ENCODE assay signal across 1 cellular context in the genomic region with DNA sequence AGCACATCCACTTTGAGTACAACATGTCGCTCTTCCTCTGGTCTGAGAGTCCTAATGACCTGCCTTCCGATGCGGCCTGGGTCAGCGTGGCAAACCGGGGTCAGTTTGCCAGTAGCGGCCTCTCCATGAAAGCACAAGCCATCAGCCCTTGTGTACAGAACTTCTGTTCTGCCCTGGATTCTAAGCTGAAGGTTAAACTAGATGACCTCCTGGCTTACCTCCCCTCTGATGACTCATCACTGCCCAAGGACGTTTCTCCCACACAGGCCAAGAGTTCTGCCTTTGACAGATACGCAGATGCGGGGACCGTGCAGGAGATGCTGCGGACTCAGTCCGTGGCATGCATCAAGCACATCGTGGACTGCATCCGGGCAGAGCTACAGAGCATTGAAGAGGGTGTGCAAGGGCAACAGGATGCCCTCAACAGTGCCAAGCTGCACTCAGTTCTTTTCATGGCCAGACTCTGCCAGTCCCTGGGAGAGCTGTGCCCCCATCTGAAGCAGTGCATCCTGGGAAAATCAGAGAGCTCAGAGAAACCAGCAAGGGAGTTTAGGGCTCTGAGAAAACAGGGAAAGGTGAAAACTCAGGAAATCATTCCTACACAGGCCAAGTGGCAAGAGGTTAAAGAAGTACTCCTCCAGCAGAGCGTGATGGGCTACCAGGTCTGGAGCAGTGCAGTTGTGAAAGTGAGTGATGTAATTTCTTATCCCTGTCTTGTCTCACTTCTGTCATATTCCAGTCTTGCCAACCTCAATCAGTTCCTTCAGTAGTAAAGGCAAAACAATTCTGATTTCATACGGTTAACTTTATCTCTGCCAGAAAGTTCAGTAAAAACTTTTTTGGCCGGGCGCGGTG.
A peak's percentile ranks its signal among the peaks of the same experiment; 100 is the strongest.
TF ChIP-seq lines count a peak whose summit lies in the region.

No MANE protein-coding gene starts in this region.

TF ChIP-seq in HepG2, 621 proteins besides CTCF, POLR2A, EP300 and RAD21 (continued from another document and continues in another):
- TF ChIP-seq, protein P1, sequence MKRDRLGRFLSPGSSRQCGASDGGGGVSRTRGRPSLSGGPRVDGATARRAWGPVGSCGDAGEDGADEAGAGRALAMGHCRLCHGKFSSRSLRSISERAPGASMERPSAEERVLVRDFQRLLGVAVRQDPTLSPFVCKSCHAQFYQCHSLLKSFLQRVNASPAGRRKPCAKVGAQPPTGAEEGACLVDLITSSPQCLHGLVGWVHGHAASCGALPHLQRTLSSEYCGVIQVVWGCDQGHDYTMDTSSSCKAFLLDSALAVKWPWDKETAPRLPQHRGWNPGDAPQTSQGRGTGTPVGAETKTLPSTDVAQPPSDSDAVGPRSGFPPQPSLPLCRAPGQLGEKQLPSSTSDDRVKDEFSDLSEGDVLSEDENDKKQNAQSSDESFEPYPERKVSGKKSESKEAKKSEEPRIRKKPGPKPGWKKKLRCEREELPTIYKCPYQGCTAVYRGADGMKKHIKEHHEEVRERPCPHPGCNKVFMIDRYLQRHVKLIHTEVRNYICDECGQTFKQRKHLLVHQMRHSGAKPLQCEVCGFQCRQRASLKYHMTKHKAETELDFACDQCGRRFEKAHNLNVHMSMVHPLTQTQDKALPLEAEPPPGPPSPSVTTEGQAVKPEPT (CRISPR knock-in tag; IDR thresholded peaks at IDR 0.05; ENCODE audit: low read depth): 0 out of 2 replicates have a peak, but pooled peaks have one; percentile 30
- TF ChIP-seq, protein P2, sequence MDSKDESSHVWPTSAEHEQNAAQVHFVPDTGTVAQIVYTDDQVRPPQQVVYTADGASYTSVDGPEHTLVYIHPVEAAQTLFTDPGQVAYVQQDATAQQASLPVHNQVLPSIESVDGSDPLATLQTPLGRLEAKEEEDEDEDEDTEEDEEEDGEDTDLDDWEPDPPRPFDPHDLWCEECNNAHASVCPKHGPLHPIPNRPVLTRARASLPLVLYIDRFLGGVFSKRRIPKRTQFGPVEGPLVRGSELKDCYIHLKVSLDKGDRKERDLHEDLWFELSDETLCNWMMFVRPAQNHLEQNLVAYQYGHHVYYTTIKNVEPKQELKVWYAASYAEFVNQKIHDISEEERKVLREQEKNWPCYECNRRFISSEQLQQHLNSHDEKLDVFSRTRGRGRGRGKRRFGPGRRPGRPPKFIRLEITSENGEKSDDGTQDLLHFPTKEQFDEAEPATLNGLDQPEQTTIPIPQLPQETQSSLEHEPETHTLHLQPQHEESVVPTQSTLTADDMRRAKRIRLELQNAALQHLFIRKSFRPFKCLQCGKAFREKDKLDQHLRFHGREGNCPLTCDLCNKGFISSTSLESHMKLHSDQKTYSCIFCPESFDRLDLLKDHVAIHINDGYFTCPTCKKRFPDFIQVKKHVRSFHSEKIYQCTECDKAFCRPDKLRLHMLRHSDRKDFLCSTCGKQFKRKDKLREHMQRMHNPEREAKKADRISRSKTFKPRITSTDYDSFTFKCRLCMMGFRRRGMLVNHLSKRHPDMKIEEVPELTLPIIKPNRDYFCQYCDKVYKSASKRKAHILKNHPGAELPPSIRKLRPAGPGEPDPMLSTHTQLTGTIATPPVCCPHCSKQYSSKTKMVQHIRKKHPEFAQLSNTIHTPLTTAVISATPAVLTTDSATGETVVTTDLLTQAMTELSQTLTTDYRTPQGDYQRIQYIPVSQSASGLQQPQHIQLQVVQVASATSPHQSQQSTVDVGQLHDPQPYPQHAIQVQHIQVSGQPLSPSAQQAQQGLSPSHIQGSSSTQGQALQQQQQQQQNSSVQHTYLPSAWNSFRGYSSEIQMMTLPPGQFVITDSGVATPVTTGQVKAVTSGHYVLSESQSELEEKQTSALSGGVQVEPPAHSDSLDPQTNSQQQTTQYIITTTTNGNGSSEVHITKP (CRISPR knock-in tag; IDR thresholded peaks at IDR 0.05; ENCODE audit: low read depth): peak; percentile 81; the same call in 1 of the 2 replicates
- TF ChIP-seq NFIC (IDR thresholded peaks at IDR 0.05; ENCODE audit: low read length): peak; percentile 80; the same call in 1 of the 2 replicates
- 0 out of 2 replicates have a peak, but pooled peaks have one; percentile 38 for TF ChIP-seq NCOA1 (CRISPR knock-in tag; IDR thresholded peaks at IDR 0.05)
- peak; percentile 99 for TF ChIP-seq FOXA3 (CRISPR knock-in tag; IDR thresholded peaks at IDR 0.05)
- no peak for TF ChIP-seq ZNF678 (CRISPR knock-in tag; IDR thresholded peaks at IDR 0.05)
- peak; percentile 96 for TF ChIP-seq MEIS2 (CRISPR knock-in tag; IDR thresholded peaks at IDR 0.05)
- peak; percentile 64; the same call in 1 of the 2 replicates for TF ChIP-seq ZNF547 (CRISPR knock-in tag; IDR thresholded peaks at IDR 0.05)
- TF ChIP-seq MIER3 (CRISPR knock-in tag; IDR thresholded peaks at IDR 0.05; ENCODE audit: borderline replicate concordance): peak; percentile 98
- peak; percentile 37; the same call in 1 of the 2 replicates for TF ChIP-seq HHEX (CRISPR knock-in tag; IDR thresholded peaks at IDR 0.05)
- TF ChIP-seq ZNF556 (CRISPR knock-in tag; IDR thresholded peaks at IDR 0.05; ENCODE audit: borderline replicate concordance): peak; percentile 93; the same call in 1 of the 2 replicates
- 0 out of 2 replicates have a peak, but pooled peaks have one; percentile 67 for TF ChIP-seq ZFP41 (CRISPR knock-in tag; IDR thresholded peaks at IDR 0.05; ENCODE audit: borderline replicate concordance)
- TF ChIP-seq ZNF816 (CRISPR knock-in tag; IDR thresholded peaks at IDR 0.05; ENCODE audit: borderline replicate concordance): no peak
- TF ChIP-seq, protein P3, sequence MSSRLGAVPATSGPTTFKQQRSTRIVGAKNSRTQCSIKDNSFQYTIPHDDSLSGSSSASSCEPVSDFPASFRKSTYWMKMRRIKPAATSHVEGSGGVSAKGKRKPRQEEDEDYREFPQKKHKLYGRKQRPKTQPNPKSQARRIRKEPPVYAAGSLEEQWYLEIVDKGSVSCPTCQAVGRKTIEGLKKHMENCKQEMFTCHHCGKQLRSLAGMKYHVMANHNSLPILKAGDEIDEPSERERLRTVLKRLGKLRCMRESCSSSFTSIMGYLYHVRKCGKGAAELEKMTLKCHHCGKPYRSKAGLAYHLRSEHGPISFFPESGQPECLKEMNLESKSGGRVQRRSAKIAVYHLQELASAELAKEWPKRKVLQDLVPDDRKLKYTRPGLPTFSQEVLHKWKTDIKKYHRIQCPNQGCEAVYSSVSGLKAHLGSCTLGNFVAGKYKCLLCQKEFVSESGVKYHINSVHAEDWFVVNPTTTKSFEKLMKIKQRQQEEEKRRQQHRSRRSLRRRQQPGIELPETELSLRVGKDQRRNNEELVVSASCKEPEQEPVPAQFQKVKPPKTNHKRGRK (CRISPR knock-in tag; IDR thresholded peaks at IDR 0.05): 0 out of 2 replicates have a peak, but pooled peaks have one; percentile 55
- TF ChIP-seq ZNF781 (CRISPR knock-in tag; IDR thresholded peaks at IDR 0.05; ENCODE audit: borderline replicate concordance, not compliant biosample characterization): peak; percentile 75
- no peak for TF ChIP-seq HNRNPH1 (optimal IDR thresholded peaks at IDR 0.05; ENCODE audit: low read depth, low read length)
- TF ChIP-seq, protein P4, sequence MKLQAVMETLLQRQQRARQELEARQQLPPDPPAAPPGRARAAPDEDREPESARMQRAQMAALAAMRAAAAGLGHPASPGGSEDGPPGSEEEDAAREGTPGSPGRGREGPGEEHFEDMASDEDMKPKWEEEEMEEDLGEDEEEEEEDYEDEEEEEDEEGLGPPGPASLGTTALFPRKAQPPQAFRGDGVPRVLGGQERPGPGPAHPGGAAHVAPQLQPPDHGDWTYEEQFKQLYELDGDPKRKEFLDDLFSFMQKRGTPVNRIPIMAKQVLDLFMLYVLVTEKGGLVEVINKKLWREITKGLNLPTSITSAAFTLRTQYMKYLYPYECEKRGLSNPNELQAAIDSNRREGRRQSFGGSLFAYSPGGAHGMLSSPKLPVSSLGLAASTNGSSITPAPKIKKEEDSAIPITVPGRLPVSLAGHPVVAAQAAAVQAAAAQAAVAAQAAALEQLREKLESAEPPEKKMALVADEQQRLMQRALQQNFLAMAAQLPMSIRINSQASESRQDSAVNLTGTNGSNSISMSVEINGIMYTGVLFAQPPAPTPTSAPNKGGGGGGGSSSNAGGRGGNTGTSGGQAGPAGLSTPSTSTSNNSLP (IDR thresholded peaks at IDR 0.05; ENCODE audit: low read depth, low read length): peak; percentile 41; the same call in 1 of the 2 replicates
- TF ChIP-seq ZBTB7B (CRISPR knock-in tag; IDR thresholded peaks at IDR 0.05): peak; percentile 93
- TF ChIP-seq ZNF282 (IDR thresholded peaks at IDR 0.05; ENCODE audit: partially characterized antibody): no peak
- TF ChIP-seq, protein P5, sequence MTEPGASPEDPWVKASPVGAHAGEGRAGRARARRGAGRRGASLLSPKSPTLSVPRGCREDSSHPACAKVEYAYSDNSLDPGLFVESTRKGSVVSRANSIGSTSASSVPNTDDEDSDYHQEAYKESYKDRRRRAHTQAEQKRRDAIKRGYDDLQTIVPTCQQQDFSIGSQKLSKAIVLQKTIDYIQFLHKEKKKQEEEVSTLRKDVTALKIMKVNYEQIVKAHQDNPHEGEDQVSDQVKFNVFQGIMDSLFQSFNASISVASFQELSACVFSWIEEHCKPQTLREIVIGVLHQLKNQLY (CRISPR knock-in tag; IDR thresholded peaks at IDR 0.05): peak; percentile 57
- no peak for TF ChIP-seq SMAD9 (CRISPR knock-in tag; IDR thresholded peaks at IDR 0.05)
- no peak; the same call in 1 of the 2 replicates for TF ChIP-seq DR1 (CRISPR knock-in tag; IDR thresholded peaks at IDR 0.05)
- TF ChIP-seq, protein P6, sequence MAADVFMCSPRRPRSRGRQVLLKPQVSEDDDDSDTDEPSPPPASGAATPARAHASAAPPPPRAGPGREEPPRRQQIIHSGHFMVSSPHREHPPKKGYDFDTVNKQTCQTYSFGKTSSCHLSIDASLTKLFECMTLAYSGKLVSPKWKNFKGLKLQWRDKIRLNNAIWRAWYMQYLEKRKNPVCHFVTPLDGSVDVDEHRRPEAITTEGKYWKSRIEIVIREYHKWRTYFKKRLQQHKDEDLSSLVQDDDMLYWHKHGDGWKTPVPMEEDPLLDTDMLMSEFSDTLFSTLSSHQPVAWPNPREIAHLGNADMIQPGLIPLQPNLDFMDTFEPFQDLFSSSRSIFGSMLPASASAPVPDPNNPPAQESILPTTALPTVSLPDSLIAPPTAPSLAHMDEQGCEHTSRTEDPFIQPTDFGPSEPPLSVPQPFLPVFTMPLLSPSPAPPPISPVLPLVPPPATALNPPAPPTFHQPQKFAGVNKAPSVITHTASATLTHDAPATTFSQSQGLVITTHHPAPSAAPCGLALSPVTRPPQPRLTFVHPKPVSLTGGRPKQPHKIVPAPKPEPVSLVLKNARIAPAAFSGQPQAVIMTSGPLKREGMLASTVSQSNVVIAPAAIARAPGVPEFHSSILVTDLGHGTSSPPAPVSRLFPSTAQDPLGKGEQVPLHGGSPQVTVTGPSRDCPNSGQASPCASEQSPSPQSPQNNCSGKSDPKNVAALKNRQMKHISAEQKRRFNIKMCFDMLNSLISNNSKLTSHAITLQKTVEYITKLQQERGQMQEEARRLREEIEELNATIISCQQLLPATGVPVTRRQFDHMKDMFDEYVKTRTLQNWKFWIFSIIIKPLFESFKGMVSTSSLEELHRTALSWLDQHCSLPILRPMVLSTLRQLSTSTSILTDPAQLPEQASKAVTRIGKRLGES (CRISPR knock-in tag; IDR thresholded peaks at IDR 0.05; ENCODE audit: borderline replicate concordance): no peak
- TF ChIP-seq, protein P7, sequence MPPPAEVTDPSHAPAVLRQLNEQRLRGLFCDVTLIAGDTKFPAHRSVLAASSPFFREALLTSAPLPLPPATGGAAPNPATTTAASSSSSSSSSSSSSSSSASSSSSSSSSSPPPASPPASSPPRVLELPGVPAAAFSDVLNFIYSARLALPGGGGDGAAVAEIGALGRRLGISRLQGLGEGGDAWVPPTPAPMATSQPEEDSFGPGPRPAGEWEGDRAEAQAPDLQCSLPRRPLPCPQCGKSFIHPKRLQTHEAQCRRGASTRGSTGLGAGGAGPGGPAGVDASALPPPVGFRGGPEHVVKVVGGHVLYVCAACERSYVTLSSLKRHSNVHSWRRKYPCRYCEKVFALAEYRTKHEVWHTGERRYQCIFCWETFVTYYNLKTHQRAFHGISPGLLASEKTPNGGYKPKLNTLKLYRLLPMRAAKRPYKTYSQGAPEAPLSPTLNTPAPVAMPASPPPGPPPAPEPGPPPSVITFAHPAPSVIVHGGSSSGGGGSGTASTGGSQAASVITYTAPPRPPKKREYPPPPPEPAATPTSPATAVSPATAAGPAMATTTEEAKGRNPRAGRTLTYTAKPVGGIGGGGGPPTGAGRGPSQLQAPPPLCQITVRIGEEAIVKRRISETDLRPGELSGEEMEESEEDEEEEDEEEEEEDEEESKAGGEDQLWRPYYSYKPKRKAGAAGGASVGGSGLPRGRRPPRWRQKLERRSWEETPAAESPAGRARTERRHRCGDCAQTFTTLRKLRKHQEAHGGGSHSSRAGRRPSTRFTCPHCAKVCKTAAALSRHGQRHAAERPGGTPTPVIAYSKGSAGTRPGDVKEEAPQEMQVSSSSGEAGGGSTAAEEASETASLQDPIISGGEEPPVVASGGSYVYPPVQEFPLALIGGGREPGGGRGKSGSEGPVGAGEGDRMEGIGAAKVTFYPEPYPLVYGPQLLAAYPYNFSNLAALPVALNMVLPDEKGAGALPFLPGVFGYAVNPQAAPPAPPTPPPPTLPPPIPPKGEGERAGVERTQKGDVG (CRISPR knock-in tag; IDR thresholded peaks at IDR 0.05; ENCODE audit: borderline replicate concordance): peak; percentile 92; the same call in 1 of the 2 replicates
- no peak for TF ChIP-seq ZNF446 (CRISPR knock-in tag; IDR thresholded peaks at IDR 0.05)
- TF ChIP-seq, protein P8, sequence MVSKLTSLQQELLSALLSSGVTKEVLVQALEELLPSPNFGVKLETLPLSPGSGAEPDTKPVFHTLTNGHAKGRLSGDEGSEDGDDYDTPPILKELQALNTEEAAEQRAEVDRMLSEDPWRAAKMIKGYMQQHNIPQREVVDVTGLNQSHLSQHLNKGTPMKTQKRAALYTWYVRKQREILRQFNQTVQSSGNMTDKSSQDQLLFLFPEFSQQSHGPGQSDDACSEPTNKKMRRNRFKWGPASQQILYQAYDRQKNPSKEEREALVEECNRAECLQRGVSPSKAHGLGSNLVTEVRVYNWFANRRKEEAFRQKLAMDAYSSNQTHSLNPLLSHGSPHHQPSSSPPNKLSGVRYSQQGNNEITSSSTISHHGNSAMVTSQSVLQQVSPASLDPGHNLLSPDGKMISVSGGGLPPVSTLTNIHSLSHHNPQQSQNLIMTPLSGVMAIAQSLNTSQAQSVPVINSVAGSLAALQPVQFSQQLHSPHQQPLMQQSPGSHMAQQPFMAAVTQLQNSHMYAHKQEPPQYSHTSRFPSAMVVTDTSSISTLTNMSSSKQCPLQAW (CRISPR knock-in tag; IDR thresholded peaks at IDR 0.05): peak; percentile 99
- TF ChIP-seq JUND (CRISPR knock-in tag; IDR thresholded peaks at IDR 0.05): peak; percentile 100
- no peak for TF ChIP-seq SUZ12 (IDR thresholded peaks at IDR 0.05; ENCODE audit: low read depth, low read length)
- TF ChIP-seq CC2D1A (CRISPR knock-in tag; IDR thresholded peaks at IDR 0.05): no peak
- TF ChIP-seq, protein P9, sequence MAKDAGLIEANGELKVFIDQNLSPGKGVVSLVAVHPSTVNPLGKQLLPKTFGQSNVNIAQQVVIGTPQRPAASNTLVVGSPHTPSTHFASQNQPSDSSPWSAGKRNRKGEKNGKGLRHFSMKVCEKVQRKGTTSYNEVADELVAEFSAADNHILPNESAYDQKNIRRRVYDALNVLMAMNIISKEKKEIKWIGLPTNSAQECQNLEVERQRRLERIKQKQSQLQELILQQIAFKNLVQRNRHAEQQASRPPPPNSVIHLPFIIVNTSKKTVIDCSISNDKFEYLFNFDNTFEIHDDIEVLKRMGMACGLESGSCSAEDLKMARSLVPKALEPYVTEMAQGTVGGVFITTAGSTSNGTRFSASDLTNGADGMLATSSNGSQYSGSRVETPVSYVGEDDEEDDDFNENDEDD (CRISPR knock-in tag; IDR thresholded peaks at IDR 0.05; ENCODE audit: borderline replicate concordance): no peak
- TF ChIP-seq NR2F2 (IDR thresholded peaks at IDR 0.05; ENCODE audit: borderline replicate concordance, low read depth): peak; percentile 98
- no peak for TF ChIP-seq NBN (conservative IDR thresholded peaks at IDR 0.05)
- TF ChIP-seq ZNF263 (CRISPR knock-in tag; IDR thresholded peaks at IDR 0.05): no peak; the same call in 1 of the 2 replicates
- TF ChIP-seq ZFP36 (IDR thresholded peaks at IDR 0.05; ENCODE audit: borderline replicate concordance, low read depth, low read length, partially characterized antibody): no peak
- no peak for TF ChIP-seq MTF1 (CRISPR knock-in tag; IDR thresholded peaks at IDR 0.05)
